Comparison of ENCODE assay signal across 27 cellular contexts in the genomic region with DNA sequence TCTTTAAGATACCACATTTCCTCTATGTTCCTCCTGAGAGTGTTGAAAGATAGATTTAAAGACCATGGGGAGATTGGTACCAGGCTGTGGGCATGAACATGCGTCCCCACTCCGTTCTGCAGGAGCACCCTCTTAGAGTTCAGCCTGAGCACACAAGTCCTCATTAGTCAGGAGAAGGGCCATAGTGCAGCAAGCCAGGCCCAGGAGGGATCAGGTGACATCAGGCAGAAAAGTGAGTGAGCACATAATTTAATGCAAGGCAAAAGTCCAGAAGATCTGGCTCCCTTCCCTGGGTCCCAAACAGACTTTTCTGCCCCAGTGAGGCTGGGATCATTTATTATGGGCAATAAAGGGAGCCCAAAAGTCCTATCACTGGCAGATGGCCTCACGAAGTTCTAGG.
"Had no signal": no experiment of that assay in that cellular context is flagged by ENCODE, and none has a peak within 500 bp of the region (broad histone marks: within the 10 kb centered on the region; RNA-seq: fewer than 3 reads in every experiment).

No MANE protein-coding gene starts in this region.

- ATAC-seq: activated naive CD4-positive, alpha-beta T cell treated with anti-CD3 and anti-CD28 coated beads, Interleukin-2, amount 50 U/mL, for 72 hours; activated T-cell treated with anti-CD3 and anti-CD28 coated beads, Interleukin-2, amount 50 U/mL, for 4 hours; PC-3 had no signal

- H3K9me3 ChIP-seq: Peyer's patch, SJSA1, SK-N-SH had no signal

- H3K4me3 ChIP-seq: Peyer's patch, SJSA1 had no signal

- FAIRE-seq: TTC549 had no signal

- H3K27me3 Mint-ChIP-seq: activated CD4-positive, alpha-beta memory T cell treated with anti-CD3 and anti-CD28 coated beads for 36 hours; brain had no signal

- H3K4me2 ChIP-seq: SK-N-SH had no signal

- H3K27ac ChIP-seq: Peyer's patch, SJSA1 had no signal

- H3K36me3 Mint-ChIP-seq: activated CD4-positive, alpha-beta memory T cell treated with anti-CD3 and anti-CD28 coated beads for 36 hours; activated naive CD4-positive, alpha-beta T cell treated with anti-CD3 and anti-CD28 coated beads, Interleukin-2, amount 50 U/mL, for 72 hours had no signal

- DNase-seq: activated CD4-positive, alpha-beta memory T cell treated with anti-CD3 and anti-CD28 coated beads for 36 hours; activated CD4-positive, alpha-beta T cell treated with anti-CD3 and anti-CD28 coated beads, Interleukin-2, amount 50 U/mL, for 1 hour; activated CD8-positive, alpha-beta memory T cell treated with anti-CD3 and anti-CD28 coated beads, Interleukin-2, amount 50 U/mL, for 4 hours; activated gamma-delta T cell treated with Interleukin-2 at 50 U/mL for 16 hours; activated naive CD4-positive, alpha-beta T cell treated with anti-CD3 and anti-CD28 coated beads for 36 hours; activated T-cell treated with anti-CD3 and anti-CD28 coated beads for 4 hours; activated T-cell treated with anti-CD3 and anti-CD28 coated beads, Interleukin-2, amount 50 U/mL, for 4 hours; anterior cingulate cortex; central memory CD4-positive, alpha-beta T cell; NCI-H1105; NCI-H1417 treated with DMSO at 0.1 percent for 48 hours; NCI-H187 treated with DMSO at 0.1 percent for 48 hours; NCI-H2081; NCI-H345; NK-92 treated with Interleukin-12 subunit alpha and Interleukin-12 subunit beta, amount 100 ng/mL, for 24 hours; PC-3; Peyer's patch; RPMI8226; SHP77 treated with DMSO at 0.1 percent for 48 hours; SK-N-SH had no signal

- H3K9ac ChIP-seq: SK-N-SH had no signal

- H3K4me1 ChIP-seq: Peyer's patch, SJSA1 had no signal

- H3K36me3 ChIP-seq: Peyer's patch, SJSA1 had no signal

- H3K4me1 Mint-ChIP-seq: brain had no signal

- H3K4me3 Mint-ChIP-seq: activated CD4-positive, alpha-beta memory T cell treated with anti-CD3 and anti-CD28 coated beads for 36 hours; activated naive CD4-positive, alpha-beta T cell treated with anti-CD3 and anti-CD28 coated beads for 36 hours; activated T-cell treated with anti-CD3 and anti-CD28 coated beads, Interleukin-2, amount 50 U/mL, for 4 hours; activated T-helper 1 cell treated with anti-CD3 and anti-CD28 coated beads, Interleukin-12 subunit alpha, Interleukin-12 subunit beta, Interleukin-2, Interleukin-4 antibody, amounts not matched to agents 30 ng/mL and 10 ng/mL and 1 ng/mL, durations not matched to agents 14 hours and 24 hours and 36 hours; brain; T-helper 1 cell treated with Interleukin-12 subunit alpha and Interleukin-12 subunit beta and Interleukin-4 antibody, amounts not matched to agents 30 μg/mL and 1 μg/mL, for 36 hours; T-helper 2 cell treated with Interferon-gamma antibody and Interleukin-4, amounts not matched to agents 5 μg/mL and 100 μg/mL, for 36 hours had no signal

- H3K9me3 Mint-ChIP-seq: activated naive CD4-positive, alpha-beta T cell treated with anti-CD3 and anti-CD28 coated beads for 36 hours; activated naive CD4-positive, alpha-beta T cell treated with anti-CD3 and anti-CD28 coated beads, Interleukin-2, amount 50 U/mL, for 72 hours; activated T-cell treated with anti-CD3 and anti-CD28 coated beads, Interleukin-2, amount 50 U/mL, for 4 hours; activated T-helper 1 cell treated with anti-CD3 and anti-CD28 coated beads, Interleukin-12 subunit alpha, Interleukin-12 subunit beta, Interleukin-2, Interleukin-4 antibody, amounts not matched to agents 30 ng/mL and 10 ng/mL and 1 ng/mL, durations not matched to agents 14 hours and 24 hours and 36 hours; T-helper 1 cell treated with Interleukin-12 subunit alpha and Interleukin-12 subunit beta and Interleukin-4 antibody, amounts not matched to agents 30 μg/mL and 1 μg/mL, for 36 hours had no signal

- H3K27me3 ChIP-seq: Peyer's patch, SJSA1 had no signal

- H3K27ac Mint-ChIP-seq: activated CD4-positive, alpha-beta memory T cell treated with anti-CD3 and anti-CD28 coated beads for 36 hours; activated naive CD4-positive, alpha-beta T cell treated with anti-CD3 and anti-CD28 coated beads for 36 hours; activated naive CD4-positive, alpha-beta T cell treated with anti-CD3 and anti-CD28 coated beads, Interleukin-2, amount 50 U/mL, for 72 hours; activated T-helper 1 cell treated with anti-CD3 and anti-CD28 coated beads, Interleukin-12 subunit alpha, Interleukin-12 subunit beta, Interleukin-2, Interleukin-4 antibody, amounts not matched to agents 30 ng/mL and 10 ng/mL and 1 ng/mL, durations not matched to agents 14 hours and 24 hours and 36 hours; brain; T-helper 1 cell treated with Interleukin-12 subunit alpha and Interleukin-12 subunit beta and Interleukin-4 antibody, amounts not matched to agents 30 μg/mL and 1 μg/mL, for 36 hours; T-helper 2 cell treated with Interferon-gamma antibody and Interleukin-4, amounts not matched to agents 5 μg/mL and 100 μg/mL, for 36 hours had no signal
